ENCODE assay signal across 1 cellular context in genomic region chr10:124388823-124389612, GRCh38.
TF ChIP-seq lines count a peak whose summit lies in the region.

No MANE protein-coding gene starts in this region.

TF ChIP-seq in H1, 55 proteins besides CTCF, POLR2A, EP300 and RAD21 (continued from another document):
- TF ChIP-seq MAX (IDR thresholded peaks at IDR 0.05) (0 out of 2 replicates have a peak, but pooled peaks have one; percentile 10), HDAC6 (IDR thresholded peaks at IDR 0.05; ENCODE audit: low read depth, low read length) (no peak), PHF8 (conservative IDR thresholded peaks at IDR 0.05; ENCODE audit: low read depth, low read length) (no peak), SP4 (IDR thresholded peaks at IDR 0.05; ENCODE audit: low read length) (no peak; the same call in 1 of the 2 replicates), TEAD4 (IDR thresholded peaks at IDR 0.05; ENCODE audit: low read depth, low read length) (no peak), RNF2 (IDR thresholded peaks at IDR 0.05; ENCODE audit: borderline replicate concordance, low read depth, low read length, missing control alignments, poor library complexity, severe bottlenecking) (no peak), JUN (IDR thresholded peaks at IDR 0.05; ENCODE audit: low read depth, low read length) (no peak), SIX5 (IDR thresholded peaks at IDR 0.05; ENCODE audit: low read depth, low read length) (no peak), SRF (IDR thresholded peaks at IDR 0.05; ENCODE audit: low read depth, low read length) (no peak), CHD7 (IDR thresholded peaks at IDR 0.05; ENCODE audit: insufficient replicate concordance, low read length) (no peak), MAFK (IDR thresholded peaks at IDR 0.05; ENCODE audit: low read depth, low read length) (no peak), TAF7 (optimal IDR thresholded peaks at IDR 0.05; ENCODE audit: borderline replicate concordance, low read depth, low read length) (no peak), EZH2 (IDR thresholded peaks at IDR 0.05; ENCODE audit: low read depth, low read length, severe bottlenecking) (no peak), SIN3A (conservative IDR thresholded peaks at IDR 0.05 in 1 of 2, IDR thresholded peaks at IDR 0.05 in 1 of 2; ENCODE audit: low read depth in 1 of 2, low read length in 2 of 2) (no peak), CBX5 (IDR thresholded peaks at IDR 0.05; ENCODE audit: low read depth, low read length) (no peak), SP1 (IDR thresholded peaks at IDR 0.05; ENCODE audit: low read depth, low read length) (no peak), ATF3 (IDR thresholded peaks at IDR 0.05; ENCODE audit: insufficient read depth, low read depth, low read length) (no peak), ATF2 (IDR thresholded peaks at IDR 0.05; ENCODE audit: low read length) (no peak), RBBP5 (IDR thresholded peaks at IDR 0.05; ENCODE audit: borderline replicate concordance, low read depth, low read length) (no peak), EGR1 (IDR thresholded peaks at IDR 0.05; ENCODE audit: borderline replicate concordance, low read depth, low read length) (peak; percentile 14; the same call in 1 of the 2 replicates), TCF12 (IDR thresholded peaks at IDR 0.05; ENCODE audit: low read depth, low read length) (peak; percentile 39; the same call in 1 of the 2 replicates), CHD2 (IDR thresholded peaks at IDR 0.05; ENCODE audit: low read length) (peak; percentile 50; the same call in 1 of the 2 replicates), SP2 (IDR thresholded peaks at IDR 0.05; ENCODE audit: low read length) (no peak), USF2 (IDR thresholded peaks at IDR 0.05; ENCODE audit: low read length) (no peak), HDAC2 (IDR thresholded peaks at IDR 0.05; ENCODE audit: borderline replicate concordance in 1 of 2, low read depth in 2 of 2, low read length in 2 of 2) (peak in 1 of 2 experiments; percentile 88; a peak in 2 of 4 replicates), RFX5 (IDR thresholded peaks at IDR 0.05; ENCODE audit: borderline replicate concordance, low read depth, low read length) (no peak), GABPA (IDR thresholded peaks at IDR 0.05; ENCODE audit: borderline replicate concordance, insufficient read depth, low read length) (0 out of 2 replicates have a peak, but pooled peaks have one; percentile 19), GTF2F1 (IDR thresholded peaks at IDR 0.05; ENCODE audit: borderline replicate concordance, low read depth, low read length) (no peak), RXRA (IDR thresholded peaks at IDR 0.05; ENCODE audit: insufficient read depth, low read depth, low read length) (no peak), NRF1 (IDR thresholded peaks at IDR 0.05; ENCODE audit: low read depth, low read length) (peak; percentile 69), FOSL1 (IDR thresholded peaks at IDR 0.05; ENCODE audit: insufficient read depth, low read depth, low read length) (no peak), JUND (IDR thresholded peaks at IDR 0.05; ENCODE audit: low read length) (no peak), POLR2AphosphoS5 (IDR thresholded peaks at IDR 0.05; ENCODE audit: low read depth, low read length) (no peak), BACH1 (IDR thresholded peaks at IDR 0.05; ENCODE audit: low read length) (peak; percentile 91), TAF1 (IDR thresholded peaks at IDR 0.05; ENCODE audit: low read depth, low read length) (no peak), SAP30 (IDR thresholded peaks at IDR 0.05; ENCODE audit: insufficient read depth, insufficient replicate concordance, low read length) (no peak), CTBP2 (IDR thresholded peaks at IDR 0.05; ENCODE audit: borderline replicate concordance, insufficient read depth, insufficient read length, low read length) (no peak), TBP (IDR thresholded peaks at IDR 0.05; ENCODE audit: low read depth, low read length) (no peak), BCL11A (IDR thresholded peaks at IDR 0.05; ENCODE audit: low read depth in 2 of 2, low read length in 2 of 2) (no peak), SIRT6 (IDR thresholded peaks at IDR 0.05; ENCODE audit: low read length) (no peak), BRCA1 (IDR thresholded peaks at IDR 0.05; ENCODE audit: low read depth, low read length) (peak; percentile 33; the same call in 1 of the 2 replicates), CHD1 (IDR thresholded peaks at IDR 0.05; ENCODE audit: low read depth, low read length) (no peak), KDM1A (IDR thresholded peaks at IDR 0.05; ENCODE audit: borderline replicate concordance, low read length) (no peak), ZNF274 (IDR thresholded peaks at IDR 0.05; ENCODE audit: borderline replicate concordance, extremely low read depth, low read length) (no peak), CREB1 (IDR thresholded peaks at IDR 0.05) (no peak), KDM5A (IDR thresholded peaks at IDR 0.05; ENCODE audit: low read length) (peak; percentile 34; the same call in 1 of the 2 replicates)
